Comparison of ENCODE assay signal across 2 cellular contexts in genomic region chr7:50212666-50213621, GRCh38.
TF ChIP-seq lines count a peak whose summit lies in the region.

No MANE protein-coding gene starts in this region.

TF ChIP-seq in GM12878, 131 proteins besides CTCF, POLR2A, EP300 and RAD21 (continued from another document):
- no peak for TF ChIP-seq ATF2 (IDR thresholded peaks at IDR 0.05; ENCODE audit: low read length)
- 0 out of 2 replicates have a peak, but pooled peaks have one; percentile 46 for TF ChIP-seq TCF12 (IDR thresholded peaks at IDR 0.05; ENCODE audit: low read depth, low read length)
- TF ChIP-seq SMC3 (IDR thresholded peaks at IDR 0.05; ENCODE audit: borderline replicate concordance, low read length) = peak; percentile 46; the same call in 1 of the 2 replicates
- no peak for TF ChIP-seq BRCA1 (IDR thresholded peaks at IDR 0.05; ENCODE audit: low read depth, low read length)
- TF ChIP-seq ZBTB4 (CRISPR knock-in tag; IDR thresholded peaks at IDR 0.05) = no peak
- no peak for TF ChIP-seq CHD2 (IDR thresholded peaks at IDR 0.05; ENCODE audit: borderline replicate concordance, low read depth, low read length)
- TF ChIP-seq ZBED1 (IDR thresholded peaks at IDR 0.05; ENCODE audit: borderline replicate concordance) = no peak
- 0 out of 2 replicates have a peak, but pooled peaks have one; percentile 6 for TF ChIP-seq SIN3A (IDR thresholded peaks at IDR 0.05; ENCODE audit: low read depth, low read length)
- peak; percentile 72; the same call in 1 of the 2 replicates for TF ChIP-seq EED (IDR thresholded peaks at IDR 0.05; ENCODE audit: low read depth)
- no peak for TF ChIP-seq ESRRA (IDR thresholded peaks at IDR 0.05; ENCODE audit: low read length)
- no peak for TF ChIP-seq SMARCA5 (IDR thresholded peaks at IDR 0.05)
- TF ChIP-seq IKZF1 (conservative IDR thresholded peaks at IDR 0.05) = 0 out of 2 replicates have a peak, but pooled peaks have one; percentile 32
- TF ChIP-seq RUNX3 (IDR thresholded peaks at IDR 0.05; ENCODE audit: low read length) = peak; percentile 67
- TF ChIP-seq RB1 (IDR thresholded peaks at IDR 0.05; ENCODE audit: borderline replicate concordance) = no peak

TF ChIP-seq in WTC11, 78 proteins besides CTCF, POLR2A, EP300 and RAD21 (continued from another document):
- TF ChIP-seq PRDM15 (CRISPR knock-in tag; IDR thresholded peaks at IDR 0.05) (no peak), ETV6 (CRISPR knock-in tag; IDR thresholded peaks at IDR 0.05) (no peak), MYBL2 (CRISPR knock-in tag; IDR thresholded peaks at IDR 0.05) (no peak), ZBTB43 (CRISPR knock-in tag; IDR thresholded peaks at IDR 0.05) (no peak)
